ENCODE assay signal across 8 cellular contexts in genomic region chr9:124861342-124862229, GRCh38.
A peak's percentile ranks its signal among the peaks of the same experiment; 100 is the strongest.
DNase-seq lines count a peak whose midpoint lies in the region; ATAC-seq lines count a peak whose summit lies in the region.

Gene ARPC5L (plus strand): TSS chr9:124862130. CDS start chr9:124869291, 7,161 bp downstream.
Gene RPL35 (minus strand): TSS chr9:124861957. CDS start chr9:124861912, 45 bp downstream.

- H3K27ac ChIP-seq in caudate nucleus (ENCODE audit: low read depth, low read length), result peak within 1 kb of the TSS; percentile 95

- peak; percentile 99 for DNase-seq in AG20443 (ENCODE audit: low spot score)
- peak; percentile 90 for DNase-seq in NCI-H345 treated with DMSO at 0.1 percent for 48 hours (lab: John Stamatoyannopoulos, UW; ENCODE audit: unreplicated experiment)
- DNase-seq in activated CD4-positive, CD25-positive, alpha-beta regulatory T cell (lab: John Stamatoyannopoulos, UW), result peak; percentile 91 to 94 (median 93)
- peak; percentile 48 to 97 (median 92) for DNase-seq in caudate nucleus (lab: John Stamatoyannopoulos, UW)
- DNase-seq in iris pigment epithelial cell (ENCODE audit: low read depth), result peak; percentile 96
- DNase-seq in stimulated activated CD4-positive, alpha-beta T cell treated with anti-CD3 and anti-CD28 coated beads, Interleukin-12 subunit alpha, Interleukin-12 subunit beta, amount 100 ng/mL, for 4 hours, result peak; percentile 96

- ATAC-seq in GM19043 (IDR thresholded peaks at IDR 0.05; ENCODE audit: low read depth, unreplicated experiment), result peak; percentile 77
- peak; percentile 90 for ATAC-seq in HG03354 (IDR thresholded peaks at IDR 0.05; ENCODE audit: poor library complexity, severe bottlenecking, unreplicated experiment)

Comparison
In these comparisons a context has a peak if more than half of its experiments do, and no peak if none do; other contexts are left out.
1. Peak in every context shown above with its lines: DNase-seq, ATAC-seq and H3K27ac ChIP-seq.